16 cellular contexts compared by ENCODE assay signal in genomic region chrX:40394302-40394701, GRCh38.
DNase-seq lines count a peak whose midpoint lies in the region; ATAC-seq, FAIRE-seq and TF ChIP-seq lines count a peak whose summit lies in the region.
"Had no signal": no experiment of that assay in that cellular context is flagged by ENCODE, and none has a peak within 500 bp of the region (broad histone marks: within the 10 kb centered on the region; RNA-seq: fewer than 3 reads in every experiment).

No MANE protein-coding gene starts in this region.

- no peak overlapping the region for H3K27ac ChIP-seq in prostate gland
- H3K27ac ChIP-seq in effector memory CD4-positive, alpha-beta T cell (ENCODE audit: insufficient read depth, low read length, poor library complexity, severe bottlenecking): no peak overlapping the region
- H3K27ac ChIP-seq: 22Rv1, A549, BLaER1, GM23248 had no signal

- H3K9me3 ChIP-seq in prostate gland: no peaks in the 10 kb centered on the region
- H3K9me3 ChIP-seq in effector memory CD4-positive, alpha-beta T cell (ENCODE audit: control insufficient read depth, low read length): no peaks in the 10 kb centered on the region
- H3K9me3 ChIP-seq: A549, HAP-1 had no signal

- H3K4me1 ChIP-seq in prostate gland (replicated peaks): no peaks in the 10 kb centered on the region
- H3K4me1 ChIP-seq in effector memory CD4-positive, alpha-beta T cell (ENCODE audit: control insufficient read depth, insufficient read depth, low read length, poor library complexity, severe bottlenecking): no peaks in the 10 kb centered on the region
- H3K4me1 ChIP-seq: A549, BLaER1, HAP-1 had no signal

- TF ChIP-seq POLR2A in prostate gland (IDR thresholded peaks at IDR 0.05): no peak

- no peak for ATAC-seq in HG03095 (IDR thresholded peaks at IDR 0.05; ENCODE audit: unreplicated experiment)
- ATAC-seq: A549, GM12878 had no signal

- no peak overlapping the region for H3K4me3 ChIP-seq in prostate gland
- H3K4me3 ChIP-seq in effector memory CD4-positive, alpha-beta T cell (ENCODE audit: insufficient read depth, low read depth, low read length, poor library complexity, severe bottlenecking): no peak overlapping the region
- H3K4me3 ChIP-seq: A549, BLaER1, GM12878, GM23248, HAP-1 had no signal

- 72% methylated on average over 3 of the region's 5 CpGs for WGBS in prostate gland

- H3K36me3 ChIP-seq in prostate gland: no peaks in the 10 kb centered on the region
- no peaks in the 10 kb centered on the region for H3K36me3 ChIP-seq in effector memory CD4-positive, alpha-beta T cell (ENCODE audit: control insufficient read depth, insufficient read depth, low read length)
- H3K36me3 ChIP-seq: BLaER1, HAP-1 had no signal

- DNase-seq in DMS153 (lab: John Stamatoyannopoulos, UW) (peak; percentile 25), DMS153 treated with DMSO at 0.1 percent for 48 hours (lab: John Stamatoyannopoulos, UW; ENCODE audit: unreplicated experiment) (no peak), GM19239 (ENCODE audit: insufficient read length, low spot score) (no peak), NCI-H510A (lab: John Stamatoyannopoulos, UW) (peak; percentile 51), prostate gland (ENCODE audit: low spot score) (peak; percentile 3)
- no peak for DNase-seq in effector memory CD4-positive, alpha-beta T cell
- DNase-seq: CD4-positive, alpha-beta memory T cell; DND-41; EL; GM23248 had no signal

- intact Hi-C loops in prostate gland (cut with DNase I): no loop called here

- TF ChIP-seq CTCF in prostate gland (IDR thresholded peaks at IDR 0.05): no peak

- peak; percentile 52 for FAIRE-seq in GM19239 (lab: Jason Lieb, UNC)
- FAIRE-seq: A549, GM12878 had no signal

- H3K27me3 ChIP-seq in prostate gland (replicated peaks; ENCODE audit: insufficient read depth): no peaks in the 10 kb centered on the region
- no peaks in the 10 kb centered on the region for H3K27me3 ChIP-seq in effector memory CD4-positive, alpha-beta T cell (replicated peaks; ENCODE audit: control insufficient read depth, insufficient read depth, low read length, poor library complexity, severe bottlenecking)
- H3K27me3 ChIP-seq: BLaER1 had no signal

Comparison
In these comparisons a context has a peak if more than half of its experiments do, and no peak if none do; other contexts are left out.
1. DNase-seq: peak in DMS153 (single experiment), NCI-H510A (single experiment) and prostate gland (single experiment); none in DMS153 treated with DMSO at 0.1 percent for 48 hours (single experiment), GM19239 (single experiment) and effector memory CD4-positive, alpha-beta T cell (0 of 3).